In genomic region chr18:63273170-63273925, GRCh38 we compare ENCODE assay signal across 14 cellular contexts. TPM values are rescaled to one million over a fixed set of nuclear protein-coding genes. Genes with fewer than 3 reads are reported as not detected.
DNase-seq lines count a peak whose midpoint lies in the region; ATAC-seq and TF ChIP-seq lines count a peak whose summit lies in the region.
"Had no signal": no experiment of that assay in that cellular context is flagged by ENCODE, and none has a peak within 500 bp of the region (broad histone marks: within the 10 kb centered on the region; RNA-seq: fewer than 3 reads in every experiment).

No MANE protein-coding gene starts in this region.

- intact Hi-C loops in gastrocnemius medialis (cut with DNase I; ENCODE audit: low total_unique reads), result loop anchor here (2.0 kb wide), 2 partner anchors 45 to 93 kb away; partner anchors contain the start of genes BCL2 and KDSR

- H3K27me3 ChIP-seq in CD4-positive, CD25-positive, alpha-beta regulatory T cell (ENCODE audit: control insufficient read depth, insufficient read depth, low read length), result no peaks in the 10 kb centered on the region
- H3K27me3 ChIP-seq in gastrocnemius medialis, result no peaks in the 10 kb centered on the region
- H3K27me3 ChIP-seq: neural progenitor cell, upper lobe of left lung had no signal

- H3K27ac ChIP-seq in CD4-positive, CD25-positive, alpha-beta regulatory T cell (ENCODE audit: insufficient read depth, low read length, poor library complexity, severe bottlenecking), result peak overlapping the region; percentile 38
- peak overlapping the region; percentile 76 to 89 (median 88) for H3K27ac ChIP-seq in gastrocnemius medialis
- H3K27ac ChIP-seq: neural progenitor cell had no signal

- no peaks in the 10 kb centered on the region for H3K9me3 Mint-ChIP-seq in CD4-positive, CD25-positive, alpha-beta regulatory T cell
- H3K9me3 Mint-ChIP-seq in activated T-helper 17 cell treated with anti-CD3 and anti-CD28 coated beads, Interleukin-2, amount 50 U/mL, for 72 hours, result no peaks in the 10 kb centered on the region
- no peaks in the 10 kb centered on the region for H3K9me3 Mint-ChIP-seq in HFFc6
- H3K9me3 Mint-ChIP-seq: activated naive CD4-positive, alpha-beta T cell treated with anti-CD3 and anti-CD28 coated beads, Interleukin-2, amount 50 U/mL, for 72 hours had no signal

- TF ChIP-seq POLR2A in gastrocnemius medialis (IDR thresholded peaks at IDR 0.05), result no peak

- no peaks in the 10 kb centered on the region for H3K27me3 Mint-ChIP-seq in CD4-positive, CD25-positive, alpha-beta regulatory T cell
- H3K27me3 Mint-ChIP-seq in activated T-helper 17 cell treated with anti-CD3 and anti-CD28 coated beads, Interleukin-2, amount 50 U/mL, for 72 hours, result no peaks in the 10 kb centered on the region
- H3K27me3 Mint-ChIP-seq in HFFc6 (ENCODE audit: insufficient read depth), result peaks cover 43% of the 10 kb centered on the region

- peak overlapping the region in 3 of 4 donors; percentile 43 to 67 (median 58) for H3K4me3 Mint-ChIP-seq in CD4-positive, CD25-positive, alpha-beta regulatory T cell
- H3K4me3 Mint-ChIP-seq in activated T-helper 17 cell treated with anti-CD3 and anti-CD28 coated beads, Interleukin-2, amount 50 U/mL, for 72 hours, result peak overlapping the region; percentile 35
- H3K4me3 Mint-ChIP-seq in HFFc6, result no peak overlapping the region
- H3K4me3 Mint-ChIP-seq: neural progenitor cell had no signal

- H3K4me1 Mint-ChIP-seq in CD4-positive, CD25-positive, alpha-beta regulatory T cell, result peaks cover 29 to 96% (median 76%) of the 10 kb centered on the region in 4 donors
- peaks cover 61% of the 10 kb centered on the region for H3K4me1 Mint-ChIP-seq in activated T-helper 17 cell treated with anti-CD3 and anti-CD28 coated beads, Interleukin-2, amount 50 U/mL, for 72 hours
- H3K4me1 Mint-ChIP-seq in HFFc6 (ENCODE audit: low read depth), result no peaks in the 10 kb centered on the region

- DNase-seq in CD4-positive, CD25-positive, alpha-beta regulatory T cell, result no peak
- DNase-seq in gastrocnemius medialis (no peak), HFFc6 (no peak)
- DNase-seq: NCI-H226; SHP77 treated with DMSO at 0.1 percent for 48 hours; stimulated activated CD4-positive, alpha-beta T cell treated with anti-CD3 and anti-CD28 coated beads, Interleukin-1b, Interleukin-23, amount 100 ng/mL, for 48 hours; upper lobe of left lung had no signal

- in situ Hi-C loops in gastrocnemius medialis (cut with MboI; ENCODE audit: low sequenced_read_pairs in 4 of 4), result no loop called here

- H3K27ac Mint-ChIP-seq in CD4-positive, CD25-positive, alpha-beta regulatory T cell, result peak overlapping the region in 2 of 3 donors; percentile 51 to 81
- H3K27ac Mint-ChIP-seq in activated T-helper 17 cell treated with anti-CD3 and anti-CD28 coated beads, Interleukin-2, amount 50 U/mL, for 72 hours, result peak overlapping the region; percentile 48
- no peak overlapping the region for H3K27ac Mint-ChIP-seq in HFFc6
- H3K27ac Mint-ChIP-seq: neural progenitor cell had no signal

- peaks cover 20% of the 10 kb centered on the region for H3K4me1 ChIP-seq in CD4-positive, CD25-positive, alpha-beta regulatory T cell (ENCODE audit: control insufficient read depth, insufficient read depth, low read length, poor library complexity, severe bottlenecking)
- peaks cover 23 to 29% of the 10 kb centered on the region in 2 donors for H3K4me1 ChIP-seq in gastrocnemius medialis
- H3K4me1 ChIP-seq: neural progenitor cell had no signal

- H3K36me3 ChIP-seq in CD4-positive, CD25-positive, alpha-beta regulatory T cell (ENCODE audit: control insufficient read depth, insufficient read depth, low read length), result peaks cover 15% of the 10 kb centered on the region
- H3K36me3 ChIP-seq in gastrocnemius medialis, result no peaks in the 10 kb centered on the region
- H3K36me3 ChIP-seq: neural progenitor cell, upper lobe of left lung had no signal

- peaks cover 43% of the 10 kb centered on the region for H3K36me3 Mint-ChIP-seq in CD4-positive, CD25-positive, alpha-beta regulatory T cell
- H3K36me3 Mint-ChIP-seq in activated T-helper 17 cell treated with anti-CD3 and anti-CD28 coated beads, Interleukin-2, amount 50 U/mL, for 72 hours (ENCODE audit: low read depth), result no peaks in the 10 kb centered on the region
- no peaks in the 10 kb centered on the region for H3K36me3 Mint-ChIP-seq in HFFc6 (ENCODE audit: low read depth)
- H3K36me3 Mint-ChIP-seq: neural progenitor cell had no signal

- H3K9me3 ChIP-seq in CD4-positive, CD25-positive, alpha-beta regulatory T cell (ENCODE audit: control insufficient read depth in 2 of 2, low read length in 2 of 2), result no peaks in the 10 kb centered on the region
- no peaks in the 10 kb centered on the region for H3K9me3 ChIP-seq in gastrocnemius medialis
- H3K9me3 ChIP-seq: upper lobe of left lung had no signal

- TF ChIP-seq CTCF in gastrocnemius medialis (IDR thresholded peaks at IDR 0.05 in 4 of 5, conservative IDR thresholded peaks at IDR 0.05 in 1 of 5) (no peak), HFFc6 (IDR thresholded peaks at IDR 0.05) (no peak)

- H3K4me3 ChIP-seq in CD4-positive, CD25-positive, alpha-beta regulatory T cell (ENCODE audit: low read depth, low read length), result no peak overlapping the region
- H3K4me3 ChIP-seq in gastrocnemius medialis, result peak overlapping the region in 2 of 4 donors; percentile 34 to 38
- H3K4me3 ChIP-seq: lung, neural progenitor cell, upper lobe of left lung had no signal

- ATAC-seq in CD4-positive, CD25-positive, alpha-beta regulatory T cell (ENCODE audit: low read depth in 2 of 2), result peak in 1 of 2 donors; percentile 21
- ATAC-seq in GM19351 (IDR thresholded peaks at IDR 0.05; ENCODE audit: unreplicated experiment) (peak; percentile 82), gastrocnemius medialis (peak in 1 of 2 donors; percentile 52), HG03342 (IDR thresholded peaks at IDR 0.05; ENCODE audit: unreplicated experiment) (no peak), HG02642 (IDR thresholded peaks at IDR 0.05; ENCODE audit: poor library complexity, unreplicated experiment) (no peak)
- peak; percentile 38 for ATAC-seq in activated T-helper 17 cell treated with anti-CD3 and anti-CD28 coated beads, Interleukin-2, amount 50 U/mL, for 72 hours (replicated peaks)
- ATAC-seq: activated naive CD4-positive, alpha-beta T cell treated with anti-CD3 and anti-CD28 coated beads, Interleukin-2, amount 50 U/mL, for 72 hours had no signal

RNA-seq across cellular contexts. Expression of gene BCL2, which starts 46.2 kb away (rescaled TPM):
- total RNA-seq in CD4-positive, CD25-positive, alpha-beta regulatory T cell, result 125 TPM
- polyA plus RNA-seq in CD4-positive, CD25-positive, alpha-beta regulatory T cell, result 10 to 100 TPM; 19.1 to 39.0 (median 29.5) TPM
- total RNA-seq in activated T-helper 17 cell treated with anti-CD3 and anti-CD28 coated beads, Interleukin-2, amount 50 U/mL, for 72 hours, result 100 to 1,000 TPM in 1 of 2 donors, 10 to 100 TPM in 1; 95.4 to 269 TPM
- total RNA-seq in gastrocnemius medialis, result 10 to 100 TPM in 2 of 4 donors, 1 to 10 TPM in 2; 6.2 to 20.4 (median 13.7) TPM
- 1 to 10 TPM in 2 of 6 experiments, under 1 TPM in 4; 0.17 to 1.1 (median 0.95) TPM for total RNA-seq in HFFc6 (2021; fragmentation: NEBNext Ultra II Directional; extraction: Animal tissue kit (Norgen Biotek cat#: 25700))

Comparison
In these comparisons a context has a peak if more than half of its experiments do, and no peak if none do; other contexts are left out.
1. ATAC-seq: peak in GM19351 (single experiment) and activated T-helper 17 cell treated with anti-CD3 and anti-CD28 coated beads, Interleukin-2, amount 50 U/mL, for 72 hours (single experiment); none in HG03342 (single experiment) and HG02642 (single experiment).